ENCODE assay signal across 15 cellular contexts in the genomic region with DNA sequence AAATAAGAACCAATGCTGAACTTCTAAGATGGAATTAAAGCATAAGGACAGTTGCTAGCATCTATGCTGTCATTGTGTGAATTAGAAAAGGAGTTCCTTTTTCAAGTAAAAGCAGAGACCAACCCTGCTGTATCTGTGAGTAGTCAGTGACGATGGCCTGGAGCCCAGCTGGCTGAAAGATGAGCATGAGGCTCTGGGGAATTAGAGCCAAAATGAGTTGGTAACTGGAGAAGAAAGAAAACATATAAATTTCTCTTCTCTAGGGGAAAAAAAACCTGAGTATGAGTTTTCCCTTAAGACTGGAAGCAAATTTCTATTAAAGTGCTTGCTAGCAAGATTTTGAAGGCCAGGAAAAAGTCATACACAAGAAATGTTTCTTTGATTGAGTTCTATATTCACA. TPM values are rescaled to one million over a fixed set of nuclear protein-coding genes. Genes with fewer than 3 reads are reported as not detected.
DNase-seq lines count a peak whose midpoint lies in the region; ATAC-seq and TF ChIP-seq lines count a peak whose summit lies in the region.
"Had no signal": no experiment of that assay in that cellular context is flagged by ENCODE, and none has a peak within 500 bp of the region (broad histone marks: within the 10 kb centered on the region; RNA-seq: fewer than 3 reads in every experiment).

No MANE protein-coding gene starts in this region.

- POLR2A ChIA-PET in PC-3 (lab: Charles Lee; ENCODE audit: unreplicated experiment), result interaction anchor here (0.6 kb wide), 1 partner anchor 1334 kb away, joined by 4 read pairs; no protein-coding TSS in a partner anchor

- H2AFZ ChIP-seq in PC-3 (ENCODE audit: low read length) (no peak overlapping the region), fibroblast of lung (ENCODE audit: low read length) (no peak overlapping the region)

- no peak for TF ChIP-seq POLR2A in ovary (IDR thresholded peaks at IDR 0.05)
- no peak for TF ChIP-seq POLR2A in breast epithelium (IDR thresholded peaks at IDR 0.05)

- no peaks in the 10 kb centered on the region for H3F3A ChIP-seq in PC-3 (ENCODE audit: low read length, unreplicated experiment)

- no peaks in the 10 kb centered on the region for H3K9me2 ChIP-seq in PC-3 (replicated peaks; ENCODE audit: low read length)

- H3K4me3 Mint-ChIP-seq in Calu3 (ENCODE audit: low read depth, unreplicated experiment), result no peak overlapping the region
- H3K4me3 Mint-ChIP-seq: activated naive CD8-positive, alpha-beta T cell treated with anti-CD3 and anti-CD28 coated beads, Interleukin-2, amount 10 ng/mL, durations not matched to agents 7 days and 5 days; CD4-positive, alpha-beta memory T cell had no signal

- peaks cover 61% of the 10 kb centered on the region for H3K27me3 Mint-ChIP-seq in Calu3 (ENCODE audit: unreplicated experiment)

- DNase-seq in GM04503 (ENCODE audit: low read depth) (peak; percentile 36), PC-3 (no peak), fibroblast of lung (ENCODE audit: low read depth in 2 of 2) (peak; percentile 29 to 30), ovary (peak in 4 of 5 donors; percentile 32 to 55 (median 40)), Calu3 (no peak), GM13977 (ENCODE audit: low spot score) (no peak), breast epithelium (ENCODE audit: low spot score in 2 of 2) (no peak)
- DNase-seq: activated naive CD8-positive, alpha-beta T cell treated with anti-CD3 and anti-CD28 coated beads, Interleukin-2, amount 10 ng/mL, durations not matched to agents 7 days and 5 days; CD4-positive, alpha-beta memory T cell; effector CD4-positive, alpha-beta T cell; NCI-H345; stomach had no signal

- no TSS peak for BruUV-seq in PC-3 (replicated peaks; lab: Mats Ljungman, UMichigan)
- BruUV-seq in Calu3 (replicated peaks; lab: Mats Ljungman, UMichigan), result no TSS peak

- no peaks in the 10 kb centered on the region for H3K36me3 Mint-ChIP-seq in Calu3 (ENCODE audit: insufficient read depth, unreplicated experiment)
- H3K36me3 Mint-ChIP-seq: activated naive CD8-positive, alpha-beta T cell treated with anti-CD3 and anti-CD28 coated beads, Interleukin-2, amount 10 ng/mL, durations not matched to agents 7 days and 5 days; CD4-positive, alpha-beta memory T cell had no signal

- H3K4me1 ChIP-seq in PC-3 (ENCODE audit: insufficient read depth, low read length), result no peaks in the 10 kb centered on the region
- H3K4me1 ChIP-seq in fibroblast of lung (ENCODE audit: control insufficient read depth, extremely low read depth, insufficient read depth, low read length), result no peaks in the 10 kb centered on the region
- no peaks in the 10 kb centered on the region for H3K4me1 ChIP-seq in ovary (ENCODE audit: insufficient read depth)
- no peaks in the 10 kb centered on the region for H3K4me1 ChIP-seq in breast epithelium
- H3K4me1 ChIP-seq: prostate gland, stomach had no signal

- H3K27me3 ChIP-seq in PC-3 (ENCODE audit: low read length) (peaks cover 23% of the 10 kb centered on the region), fibroblast of lung (ENCODE audit: control insufficient read depth, insufficient read depth, low read length) (peaks cover 6% of the 10 kb centered on the region), ovary (no peaks in the 10 kb centered on the region), breast epithelium (no peaks in the 10 kb centered on the region)

- no peak overlapping the region for H3K4me3 ChIP-seq in PC-3 (ENCODE audit: low read length)
- no peak overlapping the region for H3K4me3 ChIP-seq in fibroblast of lung (replicated peaks in 1 of 4; ENCODE audit: control extremely low read depth in 1 of 4, insufficient read depth in 1 of 4, low read depth in 3 of 4, low read length in 4 of 4)
- H3K4me3 ChIP-seq in ovary, result no peak overlapping the region
- H3K4me3 ChIP-seq in breast epithelium, result no peak overlapping the region
- H3K4me3 ChIP-seq: prostate gland, stomach had no signal

- H3K9me3 ChIP-seq in PC-3 (ENCODE audit: low read length) (no peaks in the 10 kb centered on the region), fibroblast of lung (ENCODE audit: control insufficient read depth, insufficient read depth, low read depth, low read length) (no peaks in the 10 kb centered on the region), ovary (no peaks in the 10 kb centered on the region), breast epithelium (no peaks in the 10 kb centered on the region)
- H3K9me3 ChIP-seq: prostate gland, stomach had no signal

- no peaks in the 10 kb centered on the region for H3K36me3 ChIP-seq in PC-3 (ENCODE audit: low read depth, low read length)
- no peaks in the 10 kb centered on the region for H3K36me3 ChIP-seq in fibroblast of lung (ENCODE audit: control insufficient read depth, insufficient read depth, low read length)
- no peaks in the 10 kb centered on the region for H3K36me3 ChIP-seq in ovary
- H3K36me3 ChIP-seq in breast epithelium, result no peaks in the 10 kb centered on the region
- H3K36me3 ChIP-seq: prostate gland, stomach had no signal

- no peak overlapping the region for H3K27ac ChIP-seq in PC-3 (ENCODE audit: low read length)
- no peak overlapping the region for H3K27ac ChIP-seq in fibroblast of lung (ENCODE audit: insufficient read depth, low read length)
- no peak overlapping the region for H3K27ac ChIP-seq in ovary
- no peak overlapping the region for H3K27ac ChIP-seq in breast epithelium
- H3K27ac ChIP-seq: prostate gland, stomach had no signal

- no peaks in the 10 kb centered on the region for H3K4me1 Mint-ChIP-seq in Calu3 (ENCODE audit: low read depth, unreplicated experiment)
- H3K4me1 Mint-ChIP-seq: CD4-positive, alpha-beta memory T cell had no signal

- H3K4me2 ChIP-seq in PC-3 (ENCODE audit: low read length), result no peak overlapping the region
- no peak overlapping the region for H3K4me2 ChIP-seq in fibroblast of lung (ENCODE audit: extremely low read depth, insufficient read depth, low read length)

- in situ Hi-C loops in GM13977 (cut with MboI; ENCODE audit: low pct_unique_long_range_greater_than_20kb, low sequenced_read_pairs, unreplicated experiment), result loop anchor here (25.0 kb wide), 1 partner anchor 431 kb away; no protein-coding TSS in a partner anchor

- H3K79me2 ChIP-seq in PC-3 (ENCODE audit: low read length) (no peaks in the 10 kb centered on the region), fibroblast of lung (ENCODE audit: control insufficient read depth, insufficient read depth, low read length) (no peaks in the 10 kb centered on the region)

- H3K9ac ChIP-seq in PC-3 (ENCODE audit: low read length) (no peak overlapping the region), fibroblast of lung (ENCODE audit: insufficient read depth, low read length) (no peak overlapping the region)

- WGBS in ovary, 3 donors, result 3 to 16% (median 15%) methylated on average over 1 of the region's 1 CpG

- TF ChIP-seq CTCF in PC-3 (conservative IDR thresholded peaks at IDR 0.05; ENCODE audit: low read depth, low read length), result no peak
- TF ChIP-seq CTCF in fibroblast of lung (conservative IDR thresholded peaks at IDR 0.05 in 1 of 2, IDR thresholded peaks at IDR 0.05 in 1 of 2; ENCODE audit: low read depth in 1 of 2, low read length in 2 of 2), result no peak
- no peak for TF ChIP-seq CTCF in ovary (IDR thresholded peaks at IDR 0.05)
- no peak for TF ChIP-seq CTCF in Calu3 (IDR thresholded peaks at IDR 0.05; ENCODE audit: unreplicated experiment)
- TF ChIP-seq CTCF in GM13977 (IDR thresholded peaks at IDR 0.05; ENCODE audit: extremely low read depth, insufficient read depth, missing control alignments), result no peak
- TF ChIP-seq CTCF in breast epithelium (IDR thresholded peaks at IDR 0.05), result no peak

- H3K27ac Mint-ChIP-seq in Calu3 (ENCODE audit: unreplicated experiment), result no peak overlapping the region
- H3K27ac Mint-ChIP-seq: activated naive CD8-positive, alpha-beta T cell treated with anti-CD3 and anti-CD28 coated beads, Interleukin-2, amount 10 ng/mL, durations not matched to agents 7 days and 5 days; CD4-positive, alpha-beta memory T cell had no signal

- H3K9me3 Mint-ChIP-seq in Calu3 (ENCODE audit: low read depth, unreplicated experiment), result no peaks in the 10 kb centered on the region

- no peak for TF ChIP-seq EP300 in ovary (IDR thresholded peaks at IDR 0.05)

- peak; percentile 42 for ATAC-seq in PC-3
- no peak for ATAC-seq in GM18511 (IDR thresholded peaks at IDR 0.05; ENCODE audit: unreplicated experiment)

- CTCF ChIA-PET in PC-3 (lab: Charles Lee) (no interaction called here), Calu3 (lab: Charles Lee) (no interaction called here)

- H4K20me1 ChIP-seq in PC-3 (ENCODE audit: low read length) (no peaks in the 10 kb centered on the region), fibroblast of lung (ENCODE audit: control insufficient read depth, extremely low read depth, insufficient read depth, low read length) (no peaks in the 10 kb centered on the region)

- intact Hi-C loops in PC-3 (cut with micrococcal nuclease) (no loop called here), ovary (cut with DNase I) (no loop called here), Calu3 (cut with micrococcal nuclease; ENCODE audit: unreplicated experiment) (no loop called here), breast epithelium (cut with DNase I; ENCODE audit: low total_unique reads) (no loop called here)

RNA-seq across cellular contexts. Expression of a gene that starts 1.6 kb away (rescaled TPM):
- total RNA-seq in PC-3 (2014; rRNA removed) (not detected in 2 replicates), fibroblast of lung (not detected in 2 replicates), ovary (not detected), Calu3 (2022) (not detected in 2 replicates), breast epithelium (not detected)
- polyA plus RNA-seq in fibroblast of lung (not detected in 2 replicates), ovary (not detected)
- not detected in 2 replicates for polyA plus RNA-seq in fibroblast of lung (2012)
- not detected in 2 replicates for polyA minus RNA-seq in fibroblast of lung (ENCODE audit: low replicate concordance)
- total RNA-seq: activated naive CD8-positive, alpha-beta T cell treated with anti-CD3 and anti-CD28 coated beads, Interleukin-2, amount 10 ng/mL, durations not matched to agents 7 days and 5 days; CD4-positive, alpha-beta memory T cell; lung microvascular endothelial cell; prostate gland; stomach had no signal
- polyA plus RNA-seq: CD4-positive, alpha-beta memory T cell; stomach had no signal

Comparison
In these comparisons a context has a peak if more than half of its experiments do, and no peak if none do; other contexts are left out.
1. DNase-seq: peak in GM04503 (single experiment), fibroblast of lung (2 of 2) and ovary (4 of 5); none in PC-3 (single experiment), Calu3 (single experiment), GM13977 (single experiment) and breast epithelium (0 of 2).